In genomic region chr17:77476920-77477805, GRCh38 we compare ENCODE assay signal across 9 cellular contexts.
DNase-seq lines count a peak whose midpoint lies in the region; FAIRE-seq and TF ChIP-seq lines count a peak whose summit lies in the region.
"Had no signal": no experiment of that assay in that cellular context is flagged by ENCODE, and none has a peak within 500 bp of the region (broad histone marks: within the 10 kb centered on the region; RNA-seq: fewer than 3 reads in every experiment).

No MANE protein-coding gene starts in this region.

- DNase-seq in AG08396 (ENCODE audit: low spot score) (peak; percentile 92), M059J (ENCODE audit: low read depth) (peak; percentile 98), astrocyte of the spinal cord (ENCODE audit: low read depth, low spot score) (peak; percentile 96), islet precursor cell (peak; percentile 98), GM12891 (ENCODE audit: insufficient read length, low spot score) (no peak)
- DNase-seq in stimulated activated CD4-positive, alpha-beta T cell treated with anti-CD3 and anti-CD28 coated beads, Interleukin-4, amount 100 ng/mL, for 24 hours, result peak; percentile 38
- no peak for DNase-seq in activated effector memory CD4-positive, alpha-beta T cell treated with Interleukin-2 at 50 U/mL for 16 hours
- no peak for DNase-seq in activated CD4-positive, CD25-positive, alpha-beta regulatory T cell (lab: John Stamatoyannopoulos, UW)

- no peak for FAIRE-seq in GM12891 (lab: Jason Lieb, UNC)
- FAIRE-seq: GM18507 had no signal

- peak; percentile 5 for TF ChIP-seq CTCF in astrocyte of the spinal cord (IDR thresholded peaks at IDR 0.05; ENCODE audit: low read depth, low read length)

- in situ Hi-C loops in astrocyte of the spinal cord (cut with HindIII; ENCODE audit: low sequenced_read_pairs), result no loop called here

- TF ChIP-seq POLR2A in GM12891 (IDR thresholded peaks at IDR 0.05; ENCODE audit: low read depth, low read length), result no peak

- no peak overlapping the region for H3K4me3 ChIP-seq in astrocyte of the spinal cord (ENCODE audit: low read depth, low read length)

TF ChIP-seq in GM12891, 5 proteins besides CTCF, POLR2A, EP300 and RAD21:
- no peak for TF ChIP-seq PAX5 (IDR thresholded peaks at IDR 0.05; ENCODE audit: insufficient read depth, low read length, severe bottlenecking)
- TF ChIP-seq SPI1 (IDR thresholded peaks at IDR 0.05; ENCODE audit: low read depth, low read length), result no peak
- no peak for TF ChIP-seq POLR2AphosphoS5 (IDR thresholded peaks at IDR 0.05; ENCODE audit: low read depth, low read length)
- TF ChIP-seq POU2F2 (IDR thresholded peaks at IDR 0.05; ENCODE audit: low read depth, low read length), result no peak
- TF ChIP-seq TAF1 (IDR thresholded peaks at IDR 0.05; ENCODE audit: low read depth, low read length), result no peak

Comparison
In these comparisons a context has a peak if more than half of its experiments do, and no peak if none do; other contexts are left out.
1. DNase-seq: peak in AG08396 (single experiment), M059J (single experiment), astrocyte of the spinal cord (single experiment), islet precursor cell (single experiment) and stimulated activated CD4-positive, alpha-beta T cell treated with anti-CD3 and anti-CD28 coated beads, Interleukin-4, amount 100 ng/mL, for 24 hours (single experiment); none in activated effector memory CD4-positive, alpha-beta T cell treated with Interleukin-2 at 50 U/mL for 16 hours (single experiment), activated CD4-positive, CD25-positive, alpha-beta regulatory T cell (0 of 4) and GM12891 (single experiment).